16 cellular contexts compared by ENCODE assay signal in genomic region chr1:192933744-192934143, GRCh38.
DNase-seq lines count a peak whose midpoint lies in the region; ATAC-seq, FAIRE-seq and TF ChIP-seq lines count a peak whose summit lies in the region.
"Had no signal": no experiment of that assay in that cellular context is flagged by ENCODE, and none has a peak within 500 bp of the region (broad histone marks: within the 10 kb centered on the region; RNA-seq: fewer than 3 reads in every experiment).

No MANE protein-coding gene starts in this region.

- H3K4me1 Mint-ChIP-seq in neural progenitor cell (no peaks in the 10 kb centered on the region), endodermal cell (peaks cover 16% of the 10 kb centered on the region), T-helper 17 cell (no peaks in the 10 kb centered on the region)
- H3K4me1 Mint-ChIP-seq: IgD-negative memory B cell had no signal

- no peaks in the 10 kb centered on the region for H3K79me2 ChIP-seq in neural progenitor cell (ENCODE audit: low read depth)

- no peak for TF ChIP-seq CTCF in D721Med (IDR thresholded peaks at IDR 0.05; ENCODE audit: insufficient read depth, missing control alignments)
- no peak for TF ChIP-seq CTCF in neural progenitor cell (IDR thresholded peaks at IDR 0.05)
- no peak for TF ChIP-seq CTCF in endodermal cell (conservative IDR thresholded peaks at IDR 0.05)

- H3K4me3 Mint-ChIP-seq in neural progenitor cell (no peak overlapping the region), endodermal cell (no peak overlapping the region), T-helper 17 cell (no peak overlapping the region)
- H3K4me3 Mint-ChIP-seq: CD14-positive monocyte; CD8-positive, alpha-beta T cell; IgD-negative memory B cell had no signal

- H3K4me3 ChIP-seq in neural progenitor cell, result no peak overlapping the region
- no peak overlapping the region for H3K4me3 ChIP-seq in endodermal cell (ENCODE audit: low read length)
- H3K4me3 ChIP-seq: HAP-1 had no signal

- DNase-seq in D721Med (ENCODE audit: insufficient read length, low spot score) (no peak), neural progenitor cell (ENCODE audit: low spot score) (no peak), endodermal cell (no peak), activated gamma-delta T cell (lab: John Stamatoyannopoulos, UW) (no peak), T-helper 17 cell (no peak)
- DNase-seq: Caco-2; CD8-positive, alpha-beta T cell; DMS53; GOT3; KG1 had no signal

- H3K9me3 ChIP-seq in neural progenitor cell (ENCODE audit: low read depth) (no peaks in the 10 kb centered on the region), endodermal cell (ENCODE audit: control insufficient read depth, low read length) (no peaks in the 10 kb centered on the region), T-helper 17 cell (ENCODE audit: control insufficient read depth, low read length, poor library complexity, severe bottlenecking) (no peaks in the 10 kb centered on the region)
- H3K9me3 ChIP-seq: Caco-2, HAP-1 had no signal

- H3K27me3 ChIP-seq in neural progenitor cell (no peaks in the 10 kb centered on the region), endodermal cell (ENCODE audit: control insufficient read depth, insufficient read depth, low read length, poor library complexity, severe bottlenecking) (no peaks in the 10 kb centered on the region)

- 93% methylated on average over 1 of the region's 1 CpG for WGBS in endodermal cell (ENCODE audit: insufficient coverage in 1 of 2, insufficient read length in 1 of 2), 2 experiments

- no peak overlapping the region for H3K9ac ChIP-seq in neural progenitor cell
- H3K9ac ChIP-seq in endodermal cell (ENCODE audit: extremely low read depth, low read length, poor library complexity, severe bottlenecking), result no peak overlapping the region

- no peak overlapping the region for H3K4me2 ChIP-seq in neural progenitor cell

- ATAC-seq in GM21529 (IDR thresholded peaks at IDR 0.05; ENCODE audit: unreplicated experiment) (peak; percentile 31), HG02885 (IDR thresholded peaks at IDR 0.05; ENCODE audit: poor library complexity, unreplicated experiment) (peak; percentile 38), T-helper 17 cell (no peak)
- ATAC-seq: CD8-positive, alpha-beta T cell had no signal

- H3K27me3 Mint-ChIP-seq in neural progenitor cell (ENCODE audit: insufficient read depth, low read depth), result no peaks in the 10 kb centered on the region
- H3K27me3 Mint-ChIP-seq in endodermal cell (ENCODE audit: insufficient read depth), result no peaks in the 10 kb centered on the region
- H3K27me3 Mint-ChIP-seq in T-helper 17 cell, result no peaks in the 10 kb centered on the region
- H3K27me3 Mint-ChIP-seq: IgD-negative memory B cell had no signal

- H3K36me3 ChIP-seq in neural progenitor cell (no peaks in the 10 kb centered on the region), endodermal cell (ENCODE audit: control insufficient read depth, insufficient read depth, low read length) (no peaks in the 10 kb centered on the region)
- H3K36me3 ChIP-seq: HAP-1 had no signal

- H3K36me3 Mint-ChIP-seq in neural progenitor cell (no peaks in the 10 kb centered on the region), endodermal cell (ENCODE audit: low read depth) (no peaks in the 10 kb centered on the region), T-helper 17 cell (ENCODE audit: low read depth) (no peaks in the 10 kb centered on the region)
- H3K36me3 Mint-ChIP-seq: CD8-positive, alpha-beta T cell had no signal

- H4K20me1 ChIP-seq in neural progenitor cell (ENCODE audit: low read depth), result no peaks in the 10 kb centered on the region

- H3F3A ChIP-seq in neural progenitor cell (ENCODE audit: low read depth), result no peaks in the 10 kb centered on the region

- H3K4me1 ChIP-seq in neural progenitor cell (peaks cover 4% of the 10 kb centered on the region), endodermal cell (ENCODE audit: control insufficient read depth, insufficient read depth, low read length) (no peaks in the 10 kb centered on the region)
- H3K4me1 ChIP-seq: Caco-2, HAP-1 had no signal

- H3K27ac ChIP-seq in neural progenitor cell (no peak overlapping the region), endodermal cell (ENCODE audit: low read depth, low read length) (no peak overlapping the region)
- H3K27ac ChIP-seq: 22Rv1 had no signal

- H3K9me3 Mint-ChIP-seq in neural progenitor cell, result no peaks in the 10 kb centered on the region
- H3K9me3 Mint-ChIP-seq in endodermal cell, result no peaks in the 10 kb centered on the region
- H3K9me3 Mint-ChIP-seq: CD8-positive, alpha-beta T cell had no signal

- peak; percentile 87 for FAIRE-seq in D721Med (lab: Jason Lieb, UNC)

- H3K27ac Mint-ChIP-seq in neural progenitor cell, result no peak overlapping the region
- H3K27ac Mint-ChIP-seq in endodermal cell, result no peak overlapping the region
- H3K27ac Mint-ChIP-seq in T-helper 17 cell, result no peak overlapping the region
- H3K27ac Mint-ChIP-seq: CD8-positive, alpha-beta T cell; IgD-negative memory B cell had no signal

- H2AFZ ChIP-seq in neural progenitor cell (replicated peaks), result peak overlapping the region; percentile 1
